In genomic region chrX:155147625-155148024, GRCh38 we compare ENCODE assay signal across 8 cellular contexts.
DNase-seq lines count a peak whose midpoint lies in the region; ATAC-seq, FAIRE-seq and TF ChIP-seq lines count a peak whose summit lies in the region.
"Not testable (repeated sequence)": the region's sequence is repeated elsewhere in the genome, so short reads cannot be mapped to it uniquely, and the experiment has no call there.

No MANE protein-coding gene starts in this region.

- CTCF ChIA-PET in CD8-positive, alpha-beta memory T cell (lab: Charles Lee) = not testable (repeated sequence)

- not testable (repeated sequence) for H3K9me3 Mint-ChIP-seq in CD8-positive, alpha-beta memory T cell

- not testable (repeated sequence) for DNase-seq in CD8-positive, alpha-beta memory T cell; RCC 7860 (ENCODE audit: low spot score); bronchial epithelial cell (ENCODE audit: low read depth); Right ventricle myocardium superior; lung (ENCODE audit: low spot score)
- DNase-seq in right cardiac atrium = peak in 1 of 3 donors; percentile 46
- peak; percentile 1 for DNase-seq in small intestine

- peak overlapping the region; percentile 51 for H3K27ac ChIP-seq in CD8-positive, alpha-beta memory T cell (ENCODE audit: low read depth, low read length)
- H3K27ac ChIP-seq in VCaP (peak overlapping the region; percentile 24; the same call in 1 of the 2 replicates), right cardiac atrium (ENCODE audit: low read length) (peak overlapping the region; percentile 6)
- H3K27ac ChIP-seq in lung (ENCODE audit: low read depth in 1 of 2, low read length in 1 of 2); small intestine (ENCODE audit: low read depth in 1 of 2, low read length in 1 of 2): not testable (repeated sequence)

- not testable (repeated sequence) for H3K36me3 ChIP-seq in CD8-positive, alpha-beta memory T cell (ENCODE audit: insufficient read depth, low read length); bronchial epithelial cell (ENCODE audit: control insufficient read depth, insufficient read depth, low read length); lung (ENCODE audit: control insufficient read depth in 2 of 2, insufficient read depth in 2 of 2, low read length in 2 of 2); small intestine (ENCODE audit: control insufficient read depth in 2 of 2, insufficient read depth in 2 of 2, low read length in 2 of 2)

- not testable (repeated sequence) for TF ChIP-seq CTCF in VCaP (conservative IDR thresholded peaks at IDR 0.05); bronchial epithelial cell (IDR thresholded peaks at IDR 0.05; ENCODE audit: insufficient read depth, low read length, severe bottlenecking); lung (IDR thresholded peaks at IDR 0.05; ENCODE audit: control extremely low read depth, extremely low read depth)

- H3K4me3 ChIP-seq in CD8-positive, alpha-beta memory T cell (ENCODE audit: low read length); bronchial epithelial cell (ENCODE audit: low read depth, low read length); right cardiac atrium (ENCODE audit: low read length); lung; small intestine (ENCODE audit: low read depth in 1 of 2, low read length in 2 of 2): not testable (repeated sequence)

- not testable (repeated sequence) for H3K4me1 Mint-ChIP-seq in CD8-positive, alpha-beta memory T cell

- not testable (repeated sequence) for H3K9me3 ChIP-seq in CD8-positive, alpha-beta memory T cell (ENCODE audit: low read length); right cardiac atrium (ENCODE audit: control insufficient read depth, low read length); lung (ENCODE audit: control insufficient read depth in 2 of 2, insufficient read depth in 1 of 2, low read length in 1 of 2); small intestine (ENCODE audit: control insufficient read depth, low read depth)

- POLR2A ChIA-PET in CD8-positive, alpha-beta memory T cell (lab: Charles Lee) = not testable (repeated sequence)

- H3K27ac Mint-ChIP-seq in CD8-positive, alpha-beta memory T cell = not testable (repeated sequence)

- 0% methylated on average over 1 of the region's 6 CpGs for WGBS in right cardiac atrium
- WGBS in lung, 2 donors = 16 to 40% methylated on average over 1 to 2 of the region's 6 CpGs
- 6 to 17% (median 17%) methylated on average over 1 of the region's 6 CpGs for WGBS in small intestine, 3 donors

- not testable (repeated sequence) for H3K27me3 Mint-ChIP-seq in CD8-positive, alpha-beta memory T cell

- ATAC-seq in Right ventricle myocardium superior (ENCODE audit: poor library complexity) (peak; percentile 82), right cardiac atrium (peak; percentile 87 to 88), lung (ENCODE audit: insufficient read depth, low FRiP score) (peak; percentile 11)

- H3K4me3 Mint-ChIP-seq in CD8-positive, alpha-beta memory T cell = not testable (repeated sequence)

- intact Hi-C loops in Right ventricle myocardium superior (cut with DNase I); right cardiac atrium (cut with DNase I): not testable (repeated sequence)

- H3K4me1 ChIP-seq in CD8-positive, alpha-beta memory T cell (ENCODE audit: insufficient read depth, low read length); right cardiac atrium (ENCODE audit: control insufficient read depth, insufficient read depth, low read length); lung (ENCODE audit: control insufficient read depth in 2 of 2, insufficient read depth in 2 of 2, low read length in 2 of 2); small intestine (ENCODE audit: control insufficient read depth in 2 of 2, insufficient read depth in 1 of 2, low read depth in 1 of 2, low read length in 1 of 2): not testable (repeated sequence)

- H3K36me3 Mint-ChIP-seq in CD8-positive, alpha-beta memory T cell = not testable (repeated sequence)

- H3K27me3 ChIP-seq in CD8-positive, alpha-beta memory T cell (ENCODE audit: insufficient read depth, low read length, poor library complexity, severe bottlenecking); bronchial epithelial cell (ENCODE audit: control insufficient read depth, insufficient read depth, low read length); right cardiac atrium (ENCODE audit: control insufficient read depth, insufficient read depth); lung (ENCODE audit: control insufficient read depth, insufficient read depth); small intestine (ENCODE audit: control insufficient read depth in 2 of 2, insufficient read depth in 2 of 2, low read length in 2 of 2): not testable (repeated sequence)

- peak; percentile 16 for FAIRE-seq in RCC 7860 (lab: Jason Lieb, UNC)
- FAIRE-seq in bronchial epithelial cell (lab: Jason Lieb, UNC) = peak; percentile 96
- not testable (repeated sequence) for FAIRE-seq in small intestine (lab: Jason Lieb, UNC)

Comparison
In these comparisons a context has a peak if more than half of its experiments do, and no peak if none do; other contexts are left out.
1. ATAC-seq: peak in every context shown above with its lines; median percentile 88 in right cardiac atrium; 82 in Right ventricle myocardium superior; 11 in lung.